In genomic region chr7:151249732-151250072, GRCh38 we compare ENCODE assay signal across 8 cellular contexts. TPM values are rescaled to one million over a fixed set of nuclear protein-coding genes. Genes with fewer than 3 reads are reported as not detected.
DNase-seq lines count a peak whose midpoint lies in the region; ATAC-seq and TF ChIP-seq lines count a peak whose summit lies in the region.

No MANE protein-coding gene starts in this region.

- H3K4me3 Mint-ChIP-seq in CD4-positive, CD25-positive, alpha-beta regulatory T cell: peak overlapping the region; percentile 74 to 86 (median 85)

- peak overlapping the region in 1 of 3 donors; percentile 59 for H3K27ac Mint-ChIP-seq in CD4-positive, CD25-positive, alpha-beta regulatory T cell

- peaks cover 36% of the 10 kb centered on the region for H3K4me1 ChIP-seq in CD4-positive, CD25-positive, alpha-beta regulatory T cell (ENCODE audit: control insufficient read depth, insufficient read depth, low read length, poor library complexity, severe bottlenecking)
- peaks cover 50% of the 10 kb centered on the region for H3K4me1 ChIP-seq in osteoblast (ENCODE audit: insufficient read depth, low read length)

- H3K27me3 Mint-ChIP-seq in CD4-positive, CD25-positive, alpha-beta regulatory T cell: peaks cover 80% of the 10 kb centered on the region

- H3K36me3 Mint-ChIP-seq in CD4-positive, CD25-positive, alpha-beta regulatory T cell: no peaks in the 10 kb centered on the region

- no peaks in the 10 kb centered on the region for H3K9me3 ChIP-seq in CD4-positive, CD25-positive, alpha-beta regulatory T cell (ENCODE audit: control insufficient read depth in 2 of 2, low read length in 2 of 2)
- no peaks in the 10 kb centered on the region for H3K9me3 ChIP-seq in osteoblast (ENCODE audit: low read depth, low read length)

- H3K9me3 Mint-ChIP-seq in CD4-positive, CD25-positive, alpha-beta regulatory T cell: peaks cover 0 to 3% (median 0%) of the 10 kb centered on the region in 7 donors

- peaks cover 0 to 61% (median 8%) of the 10 kb centered on the region in 4 donors for H3K4me1 Mint-ChIP-seq in CD4-positive, CD25-positive, alpha-beta regulatory T cell

- H3K4me3 ChIP-seq in CD4-positive, CD25-positive, alpha-beta regulatory T cell (ENCODE audit: low read depth, low read length): no peak overlapping the region
- H3K4me3 ChIP-seq in osteoblast (ENCODE audit: insufficient read depth, low read length): peak overlapping the region; percentile 87

- no peak for ATAC-seq in CD4-positive, CD25-positive, alpha-beta regulatory T cell (ENCODE audit: low read depth in 2 of 2)
- ATAC-seq in HG02981 (IDR thresholded peaks at IDR 0.05; ENCODE audit: unreplicated experiment): no peak

- peaks cover 11% of the 10 kb centered on the region for H4K20me1 ChIP-seq in osteoblast (ENCODE audit: insufficient read depth, low read length)

- TF ChIP-seq CTCF in osteoblast (IDR thresholded peaks at IDR 0.05; ENCODE audit: extremely low read depth, low read depth, low read length): no peak

- peaks cover 10% of the 10 kb centered on the region for H3K79me2 ChIP-seq in osteoblast (ENCODE audit: insufficient read depth, low read length)

- no peak for DNase-seq in CD4-positive, CD25-positive, alpha-beta regulatory T cell
- peak; percentile 11 for DNase-seq in NCI-H526 treated with DMSO at 0.1 percent for 48 hours (lab: John Stamatoyannopoulos, UW)
- DNase-seq in fibroblast of peridontal ligament (ENCODE audit: extremely low read depth): peak; percentile 36
- DNase-seq in osteoblast (ENCODE audit: insufficient read length, low spot score, missing footprints): peak; percentile 98
- DNase-seq in CD1c-positive myeloid dendritic cell (ENCODE audit: extremely low spot score): no peak
- no peak for DNase-seq in activated CD4-positive, CD25-positive, alpha-beta regulatory T cell (lab: John Stamatoyannopoulos, UW)
- DNase-seq in NCI-H128 (lab: John Stamatoyannopoulos, UW; ENCODE audit: unreplicated experiment): no peak

- H3K27me3 ChIP-seq in CD4-positive, CD25-positive, alpha-beta regulatory T cell (ENCODE audit: control insufficient read depth, insufficient read depth, low read length): peaks cover 19% of the 10 kb centered on the region
- no peaks in the 10 kb centered on the region for H3K27me3 ChIP-seq in osteoblast (ENCODE audit: insufficient read depth, low read length)

- H3K4me2 ChIP-seq in osteoblast (ENCODE audit: insufficient read depth, low read length): peak overlapping the region; percentile 85

- H3K36me3 ChIP-seq in CD4-positive, CD25-positive, alpha-beta regulatory T cell (ENCODE audit: control insufficient read depth, insufficient read depth, low read length): no peaks in the 10 kb centered on the region
- H3K36me3 ChIP-seq in osteoblast (ENCODE audit: insufficient read depth, low read length): no peaks in the 10 kb centered on the region

- no peak overlapping the region for H3K27ac ChIP-seq in CD4-positive, CD25-positive, alpha-beta regulatory T cell (ENCODE audit: insufficient read depth, low read length, poor library complexity, severe bottlenecking)
- H3K27ac ChIP-seq in osteoblast (ENCODE audit: low read depth, low read length): peak overlapping the region; percentile 72

- H2AFZ ChIP-seq in osteoblast (ENCODE audit: low read length): no peak overlapping the region

RNA-seq across cellular contexts. Expression of gene SMARCD3, which starts 1.2 kb away (rescaled TPM):
- total RNA-seq in CD4-positive, CD25-positive, alpha-beta regulatory T cell: 4.7 TPM
- polyA plus RNA-seq in CD4-positive, CD25-positive, alpha-beta regulatory T cell: 1 to 10 TPM; 1.5 to 4.4 (median 2.1) TPM
- 37.4 and 40.2 TPM in 2 replicates for total RNA-seq in osteoblast

RNA-seq across cellular contexts. Expression of gene CHPF2, which starts 17.4 kb away (rescaled TPM):
- 38.8 TPM for total RNA-seq in CD4-positive, CD25-positive, alpha-beta regulatory T cell
- polyA plus RNA-seq in CD4-positive, CD25-positive, alpha-beta regulatory T cell: 10 to 100 TPM; 18.8 to 24.8 (median 23.0) TPM
- total RNA-seq in osteoblast: 77.5 and 83.2 TPM in 2 replicates

RNA-seq across cellular contexts. Expression of gene ABCF2, which starts 22.7 kb away (rescaled TPM):
- total RNA-seq in CD4-positive, CD25-positive, alpha-beta regulatory T cell: 16.3 TPM
- polyA plus RNA-seq in CD4-positive, CD25-positive, alpha-beta regulatory T cell: 10 to 100 TPM; 25.9 to 31.4 (median 29.7) TPM
- 55.1 and 65.9 TPM in 2 replicates for total RNA-seq in osteoblast

RNA-seq across cellular contexts. Expression of gene H2BK1, which starts 39.4 kb away (rescaled TPM):
- 3.8 TPM for total RNA-seq in CD4-positive, CD25-positive, alpha-beta regulatory T cell
- polyA plus RNA-seq in CD4-positive, CD25-positive, alpha-beta regulatory T cell: not detected
- not detected in 2 replicates for total RNA-seq in osteoblast

Comparison
In these comparisons a context has a peak if more than half of its experiments do, and no peak if none do; other contexts are left out.
1. DNase-seq: peak in NCI-H526 treated with DMSO at 0.1 percent for 48 hours (single experiment), fibroblast of peridontal ligament (single experiment) and osteoblast (single experiment); none in CD4-positive, CD25-positive, alpha-beta regulatory T cell (0 of 3), CD1c-positive myeloid dendritic cell (single experiment), activated CD4-positive, CD25-positive, alpha-beta regulatory T cell (0 of 4) and NCI-H128 (single experiment).